ENCODE assay signal across 27 cellular contexts in the genomic region with DNA sequence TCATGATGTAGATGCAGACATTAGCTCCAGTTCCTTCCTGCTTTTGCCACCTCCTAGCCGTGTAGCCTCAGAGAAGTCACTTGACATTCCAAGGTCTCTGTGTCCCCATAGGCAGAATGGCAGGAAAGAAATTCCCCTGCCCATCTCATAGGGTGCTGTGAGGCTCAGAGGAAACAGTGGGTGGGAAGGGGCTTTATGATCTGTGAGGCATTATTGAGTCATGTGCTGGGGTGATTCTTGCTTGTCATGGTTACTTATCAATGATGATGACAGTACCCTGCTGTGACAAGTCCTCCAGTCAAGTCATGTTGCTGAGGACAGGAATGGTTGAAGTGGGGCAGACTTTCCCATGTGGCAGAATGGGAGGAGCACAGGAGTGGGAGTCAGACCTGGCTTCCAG.
A peak's percentile ranks its signal among the peaks of the same experiment; 100 is the strongest.
DNase-seq lines count a peak whose midpoint lies in the region; ATAC-seq and TF ChIP-seq lines count a peak whose summit lies in the region.
"Had no signal": no experiment of that assay in that cellular context is flagged by ENCODE, and none has a peak within 500 bp of the region (broad histone marks: within the 10 kb centered on the region; RNA-seq: fewer than 3 reads in every experiment).

No MANE protein-coding gene starts in this region.

- H3K9me3 ChIP-seq in HEK293 (ENCODE audit: control insufficient read depth, insufficient read depth, low read depth, low read length) (no peaks in the 10 kb centered on the region), Karpas-422 (ENCODE audit: low read length) (no peaks in the 10 kb centered on the region)
- H3K9me3 ChIP-seq: HAP-1, MG63, SJCRH30 had no signal

- H3K4me2 ChIP-seq in Karpas-422 (ENCODE audit: low read depth, low read length, poor library complexity, severe bottlenecking) = no peak overlapping the region
- H3K4me2 ChIP-seq: GM23338 had no signal

- H4K20me1 ChIP-seq in Karpas-422 (ENCODE audit: insufficient read depth, low read depth, low read length) = no peaks in the 10 kb centered on the region

- POLR2A ChIA-PET in HEK293 (lab: Yijun Ruan, JAX) = no interaction called here

- peak overlapping the region; percentile 2 to 79 (median 64) for H3K4me3 Mint-ChIP-seq in immature natural killer cell
- H3K4me3 Mint-ChIP-seq in stimulated activated effector memory CD8-positive, alpha-beta T cell treated with anti-CD3 and anti-CD28 coated beads, Interleukin-12 subunit alpha, Interleukin-12 subunit beta, amount 100 ng/mL, for 72 hours = no peak overlapping the region
- H3K4me3 Mint-ChIP-seq: CD8-positive, alpha-beta T cell; GM23338 had no signal

- no peak for TF ChIP-seq CTCF in HEK293 (tag by site-specific recombination; IDR thresholded peaks at IDR 0.05)

- peaks cover 0 to 6% (median 2%) of the 10 kb centered on the region in 3 donors for H3K27me3 Mint-ChIP-seq in immature natural killer cell (ENCODE audit: low read depth in 3 of 3)

- peaks cover 4 to 15% (median 5%) of the 10 kb centered on the region in 3 donors for H3K36me3 Mint-ChIP-seq in immature natural killer cell
- no peaks in the 10 kb centered on the region for H3K36me3 Mint-ChIP-seq in stimulated activated effector memory CD8-positive, alpha-beta T cell treated with anti-CD3 and anti-CD28 coated beads, Interleukin-12 subunit alpha, Interleukin-12 subunit beta, amount 100 ng/mL, for 72 hours
- H3K36me3 Mint-ChIP-seq: CD8-positive, alpha-beta T cell had no signal

- no peak overlapping the region for H3K27ac Mint-ChIP-seq in immature natural killer cell
- H3K27ac Mint-ChIP-seq in stimulated activated effector memory CD8-positive, alpha-beta T cell treated with anti-CD3 and anti-CD28 coated beads, Interleukin-12 subunit alpha, Interleukin-12 subunit beta, amount 100 ng/mL, for 72 hours = no peak overlapping the region
- H3K27ac Mint-ChIP-seq: CD8-positive, alpha-beta T cell; GM23338 had no signal

- H3K4me3 ChIP-seq in HEK293 (ENCODE audit: low read depth, low read length) = no peak overlapping the region
- H3K4me3 ChIP-seq in Karpas-422 (ENCODE audit: low read length) = no peak overlapping the region
- H3K4me3 ChIP-seq: GM12878, GM23338, HAP-1, MG63, SJCRH30 had no signal

- H3K9me2 ChIP-seq in Karpas-422 (replicated peaks; ENCODE audit: insufficient read depth, low read length) = no peaks in the 10 kb centered on the region

- H3K27ac ChIP-seq in HEK293 (ENCODE audit: extremely low read depth, low read depth, low read length) (no peak overlapping the region), Karpas-422 (ENCODE audit: low read length) (no peak overlapping the region)
- H3K27ac ChIP-seq: 22Rv1, SJCRH30 had no signal

- H3K4me1 ChIP-seq in HEK293 (ENCODE audit: control insufficient read depth, insufficient read depth, low read length) (no peaks in the 10 kb centered on the region), Karpas-422 (ENCODE audit: low read length) (no peaks in the 10 kb centered on the region)
- H3K4me1 ChIP-seq: HAP-1, SJCRH30 had no signal

- peaks cover 33 to 34% of the 10 kb centered on the region in 2 donors for H3K4me1 Mint-ChIP-seq in immature natural killer cell
- peaks cover 22% of the 10 kb centered on the region for H3K4me1 Mint-ChIP-seq in stimulated activated effector memory CD8-positive, alpha-beta T cell treated with anti-CD3 and anti-CD28 coated beads, Interleukin-12 subunit alpha, Interleukin-12 subunit beta, amount 100 ng/mL, for 72 hours
- H3K4me1 Mint-ChIP-seq: GM23338 had no signal

- H3K9me3 Mint-ChIP-seq in immature natural killer cell = no peaks in the 10 kb centered on the region
- no peaks in the 10 kb centered on the region for H3K9me3 Mint-ChIP-seq in stimulated activated effector memory CD8-positive, alpha-beta T cell treated with anti-CD3 and anti-CD28 coated beads, Interleukin-12 subunit alpha, Interleukin-12 subunit beta, amount 100 ng/mL, for 72 hours
- H3K9me3 Mint-ChIP-seq: CD8-positive, alpha-beta T cell had no signal

- H3K79me2 ChIP-seq in Karpas-422 (ENCODE audit: low read length) = no peaks in the 10 kb centered on the region

- no peaks in the 10 kb centered on the region for H3K27me3 ChIP-seq in Karpas-422 (ENCODE audit: low read length)
- H3K27me3 ChIP-seq: MG63, SJCRH30 had no signal

- H2AFZ ChIP-seq in Karpas-422 (ENCODE audit: low read length) = no peak overlapping the region
- H2AFZ ChIP-seq: GM23338 had no signal

- H3K9ac ChIP-seq in Karpas-422 (ENCODE audit: low read length) = no peak overlapping the region

- H3K36me3 ChIP-seq in HEK293 (ENCODE audit: control insufficient read depth in 2 of 2, insufficient read depth in 1 of 2, low read length in 2 of 2) = no peaks in the 10 kb centered on the region
- no peaks in the 10 kb centered on the region for H3K36me3 ChIP-seq in Karpas-422 (ENCODE audit: insufficient read depth, low read length)
- H3K36me3 ChIP-seq: HAP-1, MG63, SJCRH30 had no signal

- ATAC-seq in activated CD4-positive, CD25-positive, alpha-beta regulatory T cell treated with anti-CD3 and anti-CD28 coated beads, Interleukin-2, amount 50 U/mL, for 24 hours = peak; percentile 78 to 85
- peak; percentile 80 for ATAC-seq in stimulated activated effector memory CD8-positive, alpha-beta T cell treated with anti-CD3 and anti-CD28 coated beads, Interleukin-12 subunit alpha, Interleukin-12 subunit beta, amount 100 ng/mL, for 72 hours
- ATAC-seq: CD8-positive, alpha-beta T cell; GM12878; GM23338; PC-3 had no signal

- no peak for DNase-seq in activated CD4-positive, CD25-positive, alpha-beta regulatory T cell treated with anti-CD3 and anti-CD28 coated beads, Interleukin-2, amount 50 U/mL, for 72 hours
- DNase-seq in immature natural killer cell (no peak), Karpas-422 (no peak), H4 (ENCODE audit: low spot score) (no peak)
- no peak for DNase-seq in stimulated activated effector memory CD8-positive, alpha-beta T cell treated with anti-CD3 and anti-CD28 coated beads, Interleukin-12 subunit alpha, Interleukin-12 subunit beta, amount 100 ng/mL, for 72 hours (ENCODE audit: low spot score in 2 of 2)
- no peak for DNase-seq in NK-92 treated with Interleukin-12 subunit alpha and Interleukin-12 subunit beta, amount 100 ng/mL, for 24 hours (lab: John Stamatoyannopoulos, UW)
- DNase-seq: ACHN, C1 segment of cervical spinal cord, DMS 273 treated with DMSO at 0.1 percent for 48 hours, DMS79, EL, MG63, NCI-H1105 treated with DMSO at 0.1 percent for 48 hours, NCI-H146, NCI-H1930, NCI-H2107, NCI-H524, NCI-H774, PC-3, SJCRH30 had no signal

- CTCF ChIA-PET in HEK293 (lab: Yijun Ruan, JAX) = no interaction called here

TF ChIP-seq in HEK293, 187 proteins besides CTCF, POLR2A, EP300 and RAD21:
- TF ChIP-seq ZIC2 (tag by site-specific recombination; IDR thresholded peaks at IDR 0.05) (peak; percentile 47; the same call in 1 of the 2 replicates), ZNF548 (tag by site-specific recombination; IDR thresholded peaks at IDR 0.05) (no peak), KLF9 (tag by site-specific recombination; IDR thresholded peaks at IDR 0.05; ENCODE audit: low read depth) (no peak), ZNF157 (tag by site-specific recombination; IDR thresholded peaks at IDR 0.05) (no peak), ZNF416 (tag by site-specific recombination; IDR thresholded peaks at IDR 0.05) (no peak)
